11 cellular contexts compared by ENCODE assay signal in the genomic region with DNA sequence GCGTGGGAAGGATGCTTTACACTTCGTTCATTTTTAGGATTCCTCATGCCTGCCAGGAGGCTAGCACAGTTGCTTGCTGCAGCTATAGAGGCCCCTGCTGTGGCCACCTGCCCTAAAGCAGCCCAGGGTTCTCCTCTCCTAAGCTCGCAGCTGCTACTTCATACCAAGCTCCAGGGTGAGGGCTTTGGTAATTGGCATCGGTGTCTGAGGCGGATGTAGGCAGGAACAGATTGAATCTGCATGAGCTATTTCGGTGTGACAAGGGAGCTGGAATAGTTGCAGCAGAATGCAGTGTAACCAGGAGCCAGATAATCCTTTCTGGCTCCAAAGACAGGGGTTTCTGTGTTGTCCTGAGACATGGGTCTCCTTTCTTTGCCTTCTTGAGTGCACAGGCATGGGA.
DNase-seq lines count a peak whose midpoint lies in the region; ATAC-seq and TF ChIP-seq lines count a peak whose summit lies in the region.
"Had no signal": no experiment of that assay in that cellular context is flagged by ENCODE, and none has a peak within 500 bp of the region (broad histone marks: within the 10 kb centered on the region; RNA-seq: fewer than 3 reads in every experiment).

No MANE protein-coding gene starts in this region.

- H3K4me2 ChIP-seq in osteoblast (ENCODE audit: insufficient read depth, low read length), result no peak overlapping the region
- H3K4me2 ChIP-seq: PC-9 had no signal

- ATAC-seq in GM21619 (IDR thresholded peaks at IDR 0.05; ENCODE audit: unreplicated experiment) (no peak), SK-N-SH treated with all-trans-retinoic acid at 6 μM for 48 hours (no peak), mucosa of descending colon (no peak)
- ATAC-seq: GM12878 had no signal

- H3K9me3 ChIP-seq in SJCRH30 (replicated peaks) (no peaks in the 10 kb centered on the region), osteoblast (ENCODE audit: low read depth, low read length) (no peaks in the 10 kb centered on the region), mucosa of descending colon (no peaks in the 10 kb centered on the region)

- peaks cover 8% of the 10 kb centered on the region for H4K20me1 ChIP-seq in osteoblast (ENCODE audit: insufficient read depth, low read length)

- H3K27ac ChIP-seq in SJCRH30, result peak overlapping the region; percentile 10; the same call in 1 of the 2 replicates
- peak overlapping the region; percentile 17 for H3K27ac ChIP-seq in osteoblast (ENCODE audit: low read depth, low read length)
- H3K27ac ChIP-seq: PC-9 had no signal

- peaks cover 41% of the 10 kb centered on the region for H3K79me2 ChIP-seq in osteoblast (ENCODE audit: insufficient read depth, low read length)

- H3K4me3 ChIP-seq in SJCRH30, result no peak overlapping the region
- H3K4me3 ChIP-seq in osteoblast (ENCODE audit: insufficient read depth, low read length), result no peak overlapping the region
- H3K4me3 ChIP-seq in mucosa of descending colon, result no peak overlapping the region
- H3K4me3 ChIP-seq: GM12878, PC-9 had no signal

- TF ChIP-seq CTCF in osteoblast (IDR thresholded peaks at IDR 0.05; ENCODE audit: extremely low read depth, low read depth, low read length), result no peak
- TF ChIP-seq CTCF in mucosa of descending colon (IDR thresholded peaks at IDR 0.05), result no peak

- H3K36me3 ChIP-seq in SJCRH30, result no peaks in the 10 kb centered on the region
- peaks cover 100% of the 10 kb centered on the region for H3K36me3 ChIP-seq in osteoblast (ENCODE audit: insufficient read depth, low read length)
- no peaks in the 10 kb centered on the region for H3K36me3 ChIP-seq in mucosa of descending colon (ENCODE audit: low read depth)

- intact Hi-C loops in mucosa of descending colon (cut with DNase I, micrococcal nuclease), result no loop called here

- no peak overlapping the region for H2AFZ ChIP-seq in osteoblast (ENCODE audit: low read length)
- H2AFZ ChIP-seq: PC-9 had no signal

- H3K27me3 ChIP-seq in SJCRH30 (no peaks in the 10 kb centered on the region), osteoblast (ENCODE audit: insufficient read depth, low read length) (no peaks in the 10 kb centered on the region)

- peak; percentile 94 for DNase-seq in DMS 273 (lab: John Stamatoyannopoulos, UW; ENCODE audit: unreplicated experiment)
- peak; percentile 39 to 43 for DNase-seq in NCI-H187 (lab: John Stamatoyannopoulos, UW)
- peak; percentile 68 to 74 for DNase-seq in SJCRH30
- DNase-seq in osteoblast (ENCODE audit: insufficient read length, low spot score, missing footprints), result peak; percentile 3
- no peak for DNase-seq in mucosa of descending colon
- DNase-seq in SKM-1 treated with dmso at 0.1 percent for 144 hours (lab: John Stamatoyannopoulos, UW; ENCODE audit: unreplicated experiment), result no peak
- DNase-seq: activated T-cell treated with anti-CD3 and anti-CD28 coated beads, Interleukin-2, amount 50 U/mL, for 72 hours; PC-9 had no signal

- H3K4me1 ChIP-seq in SJCRH30 (peaks cover 45% of the 10 kb centered on the region), osteoblast (ENCODE audit: insufficient read depth, low read length) (peaks cover 11% of the 10 kb centered on the region), mucosa of descending colon (ENCODE audit: low read depth) (peaks cover 22% of the 10 kb centered on the region)

TF ChIP-seq in SK-N-SH treated with all-trans-retinoic acid at 6 μM for 48 hours, 23 proteins besides CTCF, POLR2A, EP300 and RAD21:
- TF ChIP-seq ZNF565 (CRISPR knock-in tag; conservative IDR thresholded peaks at IDR 0.05; ENCODE audit: low read depth) (no peak), ISL1 (CRISPR knock-in tag; IDR thresholded peaks at IDR 0.05) (no peak), ARNTL (CRISPR knock-in tag; IDR thresholded peaks at IDR 0.05; ENCODE audit: borderline replicate concordance, low read depth) (no peak), ESRRG (CRISPR knock-in tag; IDR thresholded peaks at IDR 0.05) (no peak), SNAI2 (CRISPR knock-in tag; IDR thresholded peaks at IDR 0.05) (no peak)
- TF ChIP-seq, protein P1, sequence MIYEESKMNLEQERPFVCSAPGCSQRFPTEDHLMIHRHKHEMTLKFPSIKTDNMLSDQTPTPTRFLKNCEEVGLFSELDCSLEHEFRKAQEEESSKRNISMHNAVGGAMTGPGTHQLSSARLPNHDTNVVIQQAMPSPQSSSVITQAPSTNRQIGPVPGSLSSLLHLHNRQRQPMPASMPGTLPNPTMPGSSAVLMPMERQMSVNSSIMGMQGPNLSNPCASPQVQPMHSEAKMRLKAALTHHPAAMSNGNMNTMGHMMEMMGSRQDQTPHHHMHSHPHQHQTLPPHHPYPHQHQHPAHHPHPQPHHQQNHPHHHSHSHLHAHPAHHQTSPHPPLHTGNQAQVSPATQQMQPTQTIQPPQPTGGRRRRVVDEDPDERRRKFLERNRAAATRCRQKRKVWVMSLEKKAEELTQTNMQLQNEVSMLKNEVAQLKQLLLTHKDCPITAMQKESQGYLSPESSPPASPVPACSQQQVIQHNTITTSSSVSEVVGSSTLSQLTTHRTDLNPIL (CRISPR knock-in tag; IDR thresholded peaks at IDR 0.05; ENCODE audit: low read depth), result no peak

Comparison
In these comparisons a context has a peak if more than half of its experiments do, and no peak if none do; other contexts are left out.
1. DNase-seq: peak in DMS 273 (single experiment), NCI-H187 (2 of 2), SJCRH30 (2 of 2) and osteoblast (single experiment); none in mucosa of descending colon (0 of 3) and SKM-1 treated with dmso at 0.1 percent for 144 hours (single experiment).